8 cellular contexts compared by ENCODE assay signal in genomic region chr3:42773409-42773751, GRCh38. TPM values are rescaled to one million over a fixed set of nuclear protein-coding genes. Genes with fewer than 3 reads are reported as not detected.
A peak's percentile ranks its signal among the peaks of the same experiment; 100 is the strongest.
DNase-seq lines count a peak whose midpoint lies in the region; ATAC-seq and TF ChIP-seq lines count a peak whose summit lies in the region.

No MANE protein-coding gene starts in this region.

- no peak for DNase-seq in activated naive CD8-positive, alpha-beta T cell treated with anti-CD3 and anti-CD28 coated beads for 36 hours
- DNase-seq in lower lobe of right lung: no peak
- no peak for DNase-seq in NCI-H2171 (lab: John Stamatoyannopoulos, UW)

- peak; percentile 6 for ATAC-seq in HG02870 (IDR thresholded peaks at IDR 0.05; ENCODE audit: unreplicated experiment)
- ATAC-seq in lower lobe of right lung: peak in 1 of 2 donors; percentile 28
- ATAC-seq in esophagus mucosa: no peak
- no peak for ATAC-seq in HG02588 (IDR thresholded peaks at IDR 0.05; ENCODE audit: unreplicated experiment)
- no peak for ATAC-seq in GM18858 (IDR thresholded peaks at IDR 0.05; ENCODE audit: unreplicated experiment)

- H3K4me3 Mint-ChIP-seq in activated naive CD8-positive, alpha-beta T cell treated with anti-CD3 and anti-CD28 coated beads for 36 hours: peak overlapping the region; percentile 83

- H3K27me3 Mint-ChIP-seq in activated naive CD8-positive, alpha-beta T cell treated with anti-CD3 and anti-CD28 coated beads for 36 hours: no peaks in the 10 kb centered on the region

- H3K4me3 ChIP-seq in lower lobe of right lung: peak overlapping the region; percentile 58

- H3K27me3 ChIP-seq in lower lobe of right lung (ENCODE audit: low read depth): no peaks in the 10 kb centered on the region

- H3K4me1 ChIP-seq in ES-I3 (ENCODE audit: insufficient read depth, low read length) (no peaks in the 10 kb centered on the region), lower lobe of right lung (peaks cover 16% of the 10 kb centered on the region)

- H3K9me3 ChIP-seq in ES-I3 (ENCODE audit: control insufficient read depth, insufficient read depth, low read length) (no peaks in the 10 kb centered on the region), lower lobe of right lung (no peaks in the 10 kb centered on the region)

- TF ChIP-seq CTCF in lower lobe of right lung (IDR thresholded peaks at IDR 0.05): no peak

- intact Hi-C loops in lower lobe of right lung (cut with DNase I): no loop called here

- H3K4me1 Mint-ChIP-seq in activated naive CD8-positive, alpha-beta T cell treated with anti-CD3 and anti-CD28 coated beads for 36 hours: peaks cover 9% of the 10 kb centered on the region

- H3K36me3 ChIP-seq in ES-I3 (ENCODE audit: insufficient read depth, low read length) (no peaks in the 10 kb centered on the region), lower lobe of right lung (no peaks in the 10 kb centered on the region)

- H3K9ac ChIP-seq in ES-I3 (ENCODE audit: low read depth, low read length): peak overlapping the region; percentile 76; the same call in 1 of the 2 replicates

- peaks cover 7% of the 10 kb centered on the region for H3K9me3 Mint-ChIP-seq in activated naive CD8-positive, alpha-beta T cell treated with anti-CD3 and anti-CD28 coated beads for 36 hours

- no peaks in the 10 kb centered on the region for H3K36me3 Mint-ChIP-seq in activated naive CD8-positive, alpha-beta T cell treated with anti-CD3 and anti-CD28 coated beads for 36 hours

- H3K27ac ChIP-seq in lower lobe of right lung: peak overlapping the region; percentile 86

- peak overlapping the region; percentile 79 for H3K27ac Mint-ChIP-seq in activated naive CD8-positive, alpha-beta T cell treated with anti-CD3 and anti-CD28 coated beads for 36 hours

RNA-seq across cellular contexts. Expression of gene CCDC13, which starts 0.3 kb away (rescaled TPM):
- total RNA-seq in activated naive CD8-positive, alpha-beta T cell treated with anti-CD3 and anti-CD28 coated beads for 36 hours: under 1 TPM in 1 of 2 experiments, not detected in 1; 0.49 TPM
- 2.5 TPM for total RNA-seq in lower lobe of right lung
- total RNA-seq in esophagus mucosa: not detected

RNA-seq across cellular contexts. Expression of gene HIGD1A, which starts 30.9 kb away (rescaled TPM):
- total RNA-seq in activated naive CD8-positive, alpha-beta T cell treated with anti-CD3 and anti-CD28 coated beads for 36 hours: 10 to 100 TPM; 83.1 to 85.3 TPM
- total RNA-seq in lower lobe of right lung: 83.8 TPM
- 114 TPM for total RNA-seq in esophagus mucosa

RNA-seq across cellular contexts. Expression of gene ACKR2, which starts 35.9 kb away (rescaled TPM):
- 1 to 10 TPM; 2.8 to 2.9 TPM for total RNA-seq in activated naive CD8-positive, alpha-beta T cell treated with anti-CD3 and anti-CD28 coated beads for 36 hours
- total RNA-seq in lower lobe of right lung (5.3 TPM), esophagus mucosa (1.1 TPM)
